ENCODE assay signal across 24 cellular contexts in genomic region chr6:21842875-21843274, GRCh38.
DNase-seq lines count a peak whose midpoint lies in the region; ATAC-seq and TF ChIP-seq lines count a peak whose summit lies in the region.
"Had no signal": no experiment of that assay in that cellular context is flagged by ENCODE, and none has a peak within 500 bp of the region (broad histone marks: within the 10 kb centered on the region; RNA-seq: fewer than 3 reads in every experiment).

No MANE protein-coding gene starts in this region.

- intact Hi-C loops in dorsolateral prefrontal cortex (cut with DNase I), result no loop called here
- intact Hi-C loops in activated CD4-positive, alpha-beta memory T cell treated with anti-CD3 and anti-CD28 coated beads for 36 hours (cut with micrococcal nuclease), result no loop called here

- no peak overlapping the region for H3K23ac ChIP-seq in neuronal stem cell (ENCODE audit: low read depth, low read length, poor library complexity)

- no peak overlapping the region for H2BK120ac ChIP-seq in neuronal stem cell (ENCODE audit: low read depth, low read length)

- H3K9me3 ChIP-seq in neuronal stem cell (replicated peaks in 1 of 2; ENCODE audit: control insufficient read depth in 2 of 2, insufficient read depth in 1 of 2, low read depth in 1 of 2, low read length in 2 of 2), result peaks cover 1 to 9% of the 10 kb centered on the region in 2 donors
- H3K9me3 ChIP-seq: transverse colon had no signal

- H3K4me2 ChIP-seq in neuronal stem cell (ENCODE audit: insufficient read depth, low read length, poor library complexity, severe bottlenecking), result no peak overlapping the region
- H3K4me2 ChIP-seq: BLaER1 treated with 17β-estradiol and CSF1 and Interleukin-3, amounts not matched to agents 10 nM and 100 nM had no signal

- H3K4me3 ChIP-seq in neuronal stem cell (ENCODE audit: low read length in 2 of 2), result no peak overlapping the region
- H3K4me3 ChIP-seq in dorsolateral prefrontal cortex, result no peak overlapping the region
- H3K4me3 ChIP-seq: BLaER1 treated with 17β-estradiol and CSF1 and Interleukin-3, amounts not matched to agents 10 nM and 100 nM; transverse colon had no signal

- CTCF ChIA-PET in WTC11 (lab: Charles Lee), result no interaction called here
- CTCF ChIA-PET in activated CD4-positive, alpha-beta memory T cell treated with anti-CD3 and anti-CD28 coated beads for 36 hours (lab: Charles Lee), result no interaction called here

- no peak for ATAC-seq in WTC11
- ATAC-seq in GM19023 (IDR thresholded peaks at IDR 0.05; ENCODE audit: unreplicated experiment), result no peak
- ATAC-seq: HepG2; natural killer cell treated with Interleukin-12 subunit alpha and Interleukin-12 subunit beta and Interleukin-15 and Interleukin-18, amount 100 ng/mL, for 72 hours; right cardiac atrium had no signal

- H3K4me1 Mint-ChIP-seq in WTC11, result peaks cover 77% of the 10 kb centered on the region
- H3K4me1 Mint-ChIP-seq in activated CD4-positive, alpha-beta memory T cell treated with anti-CD3 and anti-CD28 coated beads for 36 hours (ENCODE audit: low read depth), result no peaks in the 10 kb centered on the region

- H3K9ac ChIP-seq in neuronal stem cell (ENCODE audit: low read depth, low read length, poor library complexity), result no peak overlapping the region
- H3K9ac ChIP-seq: BLaER1 treated with 17β-estradiol and CSF1 and Interleukin-3, amounts not matched to agents 10 nM and 100 nM; parathyroid adenoma had no signal

- H2BK15ac ChIP-seq in neuronal stem cell (ENCODE audit: low read length), result no peak overlapping the region

- H2AFZ ChIP-seq in neuronal stem cell (ENCODE audit: low read length), result no peak overlapping the region
- H2AFZ ChIP-seq: parathyroid adenoma had no signal

- no peak overlapping the region for H3K4ac ChIP-seq in neuronal stem cell (ENCODE audit: low read length)

- no peak overlapping the region for H2BK12ac ChIP-seq in neuronal stem cell (ENCODE audit: low read length)

- H3K36me3 Mint-ChIP-seq in WTC11, result peaks cover 11% of the 10 kb centered on the region
- H3K36me3 Mint-ChIP-seq in activated CD4-positive, alpha-beta memory T cell treated with anti-CD3 and anti-CD28 coated beads for 36 hours, result no peaks in the 10 kb centered on the region
- H3K36me3 Mint-ChIP-seq: natural killer cell treated with Interleukin-12 subunit alpha and Interleukin-12 subunit beta and Interleukin-15 and Interleukin-18, amount 100 ng/mL, for 72 hours had no signal

- no peak overlapping the region for H4K8ac ChIP-seq in neuronal stem cell (ENCODE audit: low read depth, low read length)

- TF ChIP-seq CTCF in WTC11 (IDR thresholded peaks at IDR 0.05) (no peak), dorsolateral prefrontal cortex (IDR thresholded peaks at IDR 0.05 in 54 of 56, conservative IDR thresholded peaks at IDR 0.05 in 2 of 56; ENCODE audit: low read depth in 1 of 56, partially characterized antibody in 56 of 56) (no peak)

- H3K27me3 ChIP-seq in neuronal stem cell (ENCODE audit: control insufficient read depth in 3 of 3, insufficient read depth in 3 of 3, low read depth in 1 of 3, low read length in 3 of 3) (no peaks in the 10 kb centered on the region), dorsolateral prefrontal cortex (no peaks in the 10 kb centered on the region)
- H3K27me3 ChIP-seq: BLaER1 treated with 17β-estradiol and CSF1 and Interleukin-3, amounts not matched to agents 10 nM and 100 nM; transverse colon had no signal

- no peak overlapping the region for H2AK5ac ChIP-seq in neuronal stem cell (ENCODE audit: low read depth, low read length)

- no peak overlapping the region for H3K27ac ChIP-seq in neuronal stem cell (replicated peaks; ENCODE audit: low read length)
- no peak overlapping the region for H3K27ac ChIP-seq in dorsolateral prefrontal cortex
- H3K27ac ChIP-seq: BLaER1 treated with 17β-estradiol and CSF1 and Interleukin-3, amounts not matched to agents 10 nM and 100 nM; epithelial cell of prostate; parathyroid adenoma; transverse colon; WERI-Rb-1 had no signal

- H3K79me1 ChIP-seq in neuronal stem cell (ENCODE audit: low read depth, low read length), result no peaks in the 10 kb centered on the region

- H3K14ac ChIP-seq in neuronal stem cell (ENCODE audit: low read length), result no peak overlapping the region

- peak overlapping the region; percentile 80; the same call in 1 of the 2 replicates for H3K27ac Mint-ChIP-seq in WTC11
- no peak overlapping the region for H3K27ac Mint-ChIP-seq in activated CD4-positive, alpha-beta memory T cell treated with anti-CD3 and anti-CD28 coated beads for 36 hours
- H3K27ac Mint-ChIP-seq: activated CD4-positive, alpha-beta T cell treated with anti-CD3 and anti-CD28 coated beads, Interleukin-2, amount 10 ng/mL, durations not matched to agents 7 days and 5 days; natural killer cell treated with Interleukin-12 subunit alpha and Interleukin-12 subunit beta and Interleukin-15 and Interleukin-18, amount 100 ng/mL, for 72 hours had no signal

- H3K9me3 Mint-ChIP-seq in WTC11, result 0 out of 2 replicates have a peak, but pooled peaks cover 4% of the 10 kb centered on the region
- no peaks in the 10 kb centered on the region for H3K9me3 Mint-ChIP-seq in activated CD4-positive, alpha-beta memory T cell treated with anti-CD3 and anti-CD28 coated beads for 36 hours
- H3K9me3 Mint-ChIP-seq: activated CD4-positive, alpha-beta T cell treated with anti-CD3 and anti-CD28 coated beads, Interleukin-2, amount 10 ng/mL, durations not matched to agents 7 days and 5 days; natural killer cell treated with Interleukin-12 subunit alpha and Interleukin-12 subunit beta and Interleukin-15 and Interleukin-18, amount 100 ng/mL, for 72 hours had no signal

- peak overlapping the region; percentile 30 for H3K18ac ChIP-seq in neuronal stem cell (ENCODE audit: low read length)

- H4K91ac ChIP-seq in neuronal stem cell (ENCODE audit: low read depth, low read length, poor library complexity), result no peak overlapping the region

- H2BK5ac ChIP-seq in neuronal stem cell (ENCODE audit: low read length), result no peak overlapping the region

- POLR2A ChIA-PET in WTC11 (lab: Charles Lee), result no interaction called here
- POLR2A ChIA-PET in activated CD4-positive, alpha-beta memory T cell treated with anti-CD3 and anti-CD28 coated beads for 36 hours (lab: Charles Lee), result no interaction called here

- no peaks in the 10 kb centered on the region for H3K27me3 Mint-ChIP-seq in WTC11 (ENCODE audit: low read depth)
- peaks cover 4% of the 10 kb centered on the region for H3K27me3 Mint-ChIP-seq in activated CD4-positive, alpha-beta memory T cell treated with anti-CD3 and anti-CD28 coated beads for 36 hours
- H3K27me3 Mint-ChIP-seq: activated CD4-positive, alpha-beta T cell treated with anti-CD3 and anti-CD28 coated beads, Interleukin-2, amount 10 ng/mL, durations not matched to agents 7 days and 5 days had no signal

- H3K4me3 Mint-ChIP-seq in WTC11, result no peak overlapping the region
- no peak overlapping the region for H3K4me3 Mint-ChIP-seq in activated CD4-positive, alpha-beta memory T cell treated with anti-CD3 and anti-CD28 coated beads for 36 hours
- H3K4me3 Mint-ChIP-seq: activated CD4-positive, alpha-beta T cell treated with anti-CD3 and anti-CD28 coated beads, Interleukin-2, amount 10 ng/mL, durations not matched to agents 7 days and 5 days; natural killer cell treated with Interleukin-12 subunit alpha and Interleukin-12 subunit beta and Interleukin-15 and Interleukin-18, amount 100 ng/mL, for 72 hours had no signal

- peaks cover 26 to 47% of the 10 kb centered on the region in 2 donors for H3K4me1 ChIP-seq in neuronal stem cell (ENCODE audit: control insufficient read depth in 2 of 2, insufficient read depth in 1 of 2, low read depth in 1 of 2, low read length in 2 of 2)

- peak; percentile 73 for DNase-seq in DMS53 treated with DMSO at 0.1 percent for 48 hours (lab: John Stamatoyannopoulos, UW; ENCODE audit: unreplicated experiment)
- peak; percentile 68 for DNase-seq in NCI-H2081 treated with DMSO at 0.1 percent for 48 hours (lab: John Stamatoyannopoulos, UW)
- no peak for DNase-seq in WTC11 (ENCODE audit: low spot score)
- no peak for DNase-seq in neuronal stem cell (ENCODE audit: low spot score)
- no peak for DNase-seq in dorsolateral prefrontal cortex
- no peak for DNase-seq in activated CD4-positive, alpha-beta memory T cell treated with anti-CD3 and anti-CD28 coated beads for 36 hours
- DNase-seq: activated CD4-positive, alpha-beta T cell treated with anti-CD3 and anti-CD28 coated beads, Interleukin-2, amount 10 ng/mL, durations not matched to agents 7 days and 5 days; activated naive CD4-positive, alpha-beta T cell treated with Interleukin-2 at 50 U/mL for 16 hours; H7; islet precursor cell; Karpas-422; midbrain; NCI-H187; right cardiac atrium; stimulated activated CD4-positive, alpha-beta T cell treated with anti-CD3 and anti-CD28 coated beads, Interleukin-2, amount 100 ng/mL, for 48 hours; T1000; transverse colon; WERI-Rb-1 had no signal

- peaks cover 0 to 14% of the 10 kb centered on the region in 2 donors for H3K36me3 ChIP-seq in neuronal stem cell (replicated peaks in 1 of 2; ENCODE audit: control insufficient read depth in 2 of 2, insufficient read depth in 2 of 2, low read length in 2 of 2)
- H3K36me3 ChIP-seq: BLaER1 treated with 17β-estradiol and CSF1 and Interleukin-3, amounts not matched to agents 10 nM and 100 nM; transverse colon; WERI-Rb-1 had no signal

TF ChIP-seq in WTC11, 78 proteins besides CTCF, POLR2A, EP300 and RAD21 (continues in another document):
- TF ChIP-seq, protein P1, sequence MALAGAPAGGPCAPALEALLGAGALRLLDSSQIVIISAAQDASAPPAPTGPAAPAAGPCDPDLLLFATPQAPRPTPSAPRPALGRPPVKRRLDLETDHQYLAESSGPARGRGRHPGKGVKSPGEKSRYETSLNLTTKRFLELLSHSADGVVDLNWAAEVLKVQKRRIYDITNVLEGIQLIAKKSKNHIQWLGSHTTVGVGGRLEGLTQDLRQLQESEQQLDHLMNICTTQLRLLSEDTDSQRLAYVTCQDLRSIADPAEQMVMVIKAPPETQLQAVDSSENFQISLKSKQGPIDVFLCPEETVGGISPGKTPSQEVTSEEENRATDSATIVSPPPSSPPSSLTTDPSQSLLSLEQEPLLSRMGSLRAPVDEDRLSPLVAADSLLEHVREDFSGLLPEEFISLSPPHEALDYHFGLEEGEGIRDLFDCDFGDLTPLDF (CRISPR knock-in tag; IDR thresholded peaks at IDR 0.05), result no peak
- TF ChIP-seq NFATC4 (CRISPR knock-in tag; IDR thresholded peaks at IDR 0.05), result no peak

Comparison
In these comparisons a context has a peak if more than half of its experiments do, and no peak if none do; other contexts are left out.
1. DNase-seq: peak in DMS53 treated with DMSO at 0.1 percent for 48 hours (single experiment) and NCI-H2081 treated with DMSO at 0.1 percent for 48 hours (single experiment); none in WTC11 (single experiment), neuronal stem cell (single experiment), dorsolateral prefrontal cortex (0 of 10) and activated CD4-positive, alpha-beta memory T cell treated with anti-CD3 and anti-CD28 coated beads for 36 hours (single experiment).